ENCODE assay signal across 8 cellular contexts in the genomic region with DNA sequence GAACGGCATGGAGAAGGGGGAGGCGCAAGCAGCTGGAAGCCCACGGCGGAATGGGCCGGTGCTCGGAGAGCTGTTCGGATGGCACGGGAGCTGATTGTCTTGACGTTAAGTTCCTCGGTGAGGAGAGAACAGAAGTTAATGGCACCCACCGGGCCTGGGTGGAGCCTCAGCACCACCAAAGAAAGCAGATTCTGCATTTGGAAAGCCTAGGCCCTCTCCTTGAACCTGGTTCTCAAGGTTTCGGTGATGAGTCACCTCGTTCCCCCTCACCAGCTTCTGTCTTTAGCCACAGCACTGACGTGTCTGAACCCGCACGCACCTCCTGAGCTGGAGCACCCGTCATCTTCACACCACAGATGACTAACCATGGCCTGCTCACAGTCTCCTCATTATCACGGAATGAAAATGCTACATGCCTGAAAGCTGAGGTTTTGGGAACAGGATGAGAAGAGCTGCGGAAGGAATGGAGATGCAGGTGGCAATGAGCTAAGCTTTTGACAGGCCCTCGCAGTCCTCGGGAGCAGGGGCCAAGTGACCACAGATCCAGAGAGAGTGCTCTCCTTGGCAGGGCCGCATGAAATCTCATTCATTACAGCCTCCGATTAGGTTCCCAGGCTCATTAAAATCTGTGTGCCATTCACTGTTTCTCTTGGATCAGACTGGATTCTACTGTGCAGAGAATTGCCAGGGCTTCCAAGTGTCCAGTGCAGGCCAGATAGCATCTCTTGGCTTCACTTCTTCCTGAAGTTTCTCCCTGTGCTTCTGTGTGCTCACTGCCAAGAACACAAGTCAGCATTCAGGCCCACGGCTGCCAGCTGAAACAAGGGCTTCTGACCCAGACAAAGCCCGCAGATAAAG.
A peak's percentile ranks its signal among the peaks of the same experiment; 100 is the strongest.
DNase-seq lines count a peak whose midpoint lies in the region; ATAC-seq and TF ChIP-seq lines count a peak whose summit lies in the region.

No MANE protein-coding gene starts in this region.

- H3K4me1 Mint-ChIP-seq in activated CD4-positive, alpha-beta memory T cell treated with anti-CD3 and anti-CD28 coated beads for 36 hours (ENCODE audit: low read depth) = peaks cover 19% of the 10 kb centered on the region

- no peak overlapping the region for H3K27ac Mint-ChIP-seq in activated CD4-positive, alpha-beta memory T cell treated with anti-CD3 and anti-CD28 coated beads for 36 hours

- no peaks in the 10 kb centered on the region for H3K36me3 ChIP-seq in spleen

- H3K4me3 ChIP-seq in GM12864 (ENCODE audit: low read depth, low read length) = peak overlapping the region; percentile 6
- H3K4me3 ChIP-seq in spleen = no peak overlapping the region

- no peak overlapping the region for H3K4me3 Mint-ChIP-seq in activated CD4-positive, alpha-beta memory T cell treated with anti-CD3 and anti-CD28 coated beads for 36 hours

- no peak for TF ChIP-seq POLR2A in spleen (IDR thresholded peaks at IDR 0.05)

- intact Hi-C loops in activated CD4-positive, alpha-beta memory T cell treated with anti-CD3 and anti-CD28 coated beads for 36 hours (cut with micrococcal nuclease) = no loop called here
- intact Hi-C loops in spleen (cut with DNase I; ENCODE audit: low total_unique reads) = no loop called here

- H3K36me3 Mint-ChIP-seq in activated CD4-positive, alpha-beta memory T cell treated with anti-CD3 and anti-CD28 coated beads for 36 hours = no peaks in the 10 kb centered on the region

- no peaks in the 10 kb centered on the region for H3K27me3 ChIP-seq in foreskin keratinocyte
- peaks cover 0 to 20% (median 0%) of the 10 kb centered on the region in 7 donors for H3K27me3 ChIP-seq in spleen (replicated peaks in 1 of 7)

- H3K4me1 ChIP-seq in foreskin keratinocyte = peaks cover 26% of the 10 kb centered on the region
- H3K4me1 ChIP-seq in spleen = no peaks in the 10 kb centered on the region

- H3K9me3 ChIP-seq in spleen = no peaks in the 10 kb centered on the region

- TF ChIP-seq CTCF in GM12864 (IDR thresholded peaks at IDR 0.05; ENCODE audit: low read depth, low read length, missing control alignments) (no peak), foreskin keratinocyte (conservative IDR thresholded peaks at IDR 0.05) (peak; percentile 29), spleen (IDR thresholded peaks at IDR 0.05 in 8 of 11, conservative IDR thresholded peaks at IDR 0.05 in 3 of 11) (no peak)

- POLR2A ChIA-PET in activated CD4-positive, alpha-beta memory T cell treated with anti-CD3 and anti-CD28 coated beads for 36 hours (lab: Charles Lee) = interaction anchor here (0.6 to 1.7 kb wide), 3 partner anchors 33 to 116 kb away, joined by 3 to 4 read pairs (median 3); no protein-coding TSS in a partner anchor

- peaks cover 22% of the 10 kb centered on the region for H3K27me3 Mint-ChIP-seq in activated CD4-positive, alpha-beta memory T cell treated with anti-CD3 and anti-CD28 coated beads for 36 hours

- peak; percentile 92 for DNase-seq in GM12864 (ENCODE audit: low read depth)
- DNase-seq in activated CD4-positive, alpha-beta memory T cell treated with anti-CD3 and anti-CD28 coated beads for 36 hours = peak; percentile 84
- peak; percentile 100 for DNase-seq in foreskin keratinocyte
- peak; percentile 41 for DNase-seq in spleen
- DNase-seq in SKM-1 (lab: John Stamatoyannopoulos, UW; ENCODE audit: unreplicated experiment) = no peak
- no peak for DNase-seq in NCI-H510A treated with DMSO at 0.1 percent for 48 hours (lab: John Stamatoyannopoulos, UW)
- no peak for DNase-seq in inferior parietal cortex (ENCODE audit: extremely low spot score)

- H3K27ac ChIP-seq in foreskin keratinocyte = peak overlapping the region; percentile 92
- no peak overlapping the region for H3K27ac ChIP-seq in spleen

- CTCF ChIA-PET in activated CD4-positive, alpha-beta memory T cell treated with anti-CD3 and anti-CD28 coated beads for 36 hours (lab: Charles Lee) = interaction anchor here (0.8 to 1.3 kb wide), 6 partner anchors 33 to 425 kb away, joined by 3 to 5 read pairs (median 3); no protein-coding TSS in a partner anchor

- H3K9me3 Mint-ChIP-seq in activated CD4-positive, alpha-beta memory T cell treated with anti-CD3 and anti-CD28 coated beads for 36 hours = no peaks in the 10 kb centered on the region

- ATAC-seq in HG02885 (IDR thresholded peaks at IDR 0.05; ENCODE audit: poor library complexity, unreplicated experiment) = peak; percentile 96
- peak; percentile 98 for ATAC-seq in foreskin keratinocyte

- 80 to 95% (median 84%) methylated on average over 24 to 25 of the region's 25 CpGs for WGBS in spleen, 5 donors

Comparison
In these comparisons a context has a peak if more than half of its experiments do, and no peak if none do; other contexts are left out.
1. DNase-seq: peak in GM12864 (single experiment), activated CD4-positive, alpha-beta memory T cell treated with anti-CD3 and anti-CD28 coated beads for 36 hours (single experiment), foreskin keratinocyte (2 of 2) and spleen (single experiment); none in SKM-1 (single experiment), NCI-H510A treated with DMSO at 0.1 percent for 48 hours (single experiment) and inferior parietal cortex (single experiment).